ENCODE assay signal across 6 cellular contexts in the genomic region with DNA sequence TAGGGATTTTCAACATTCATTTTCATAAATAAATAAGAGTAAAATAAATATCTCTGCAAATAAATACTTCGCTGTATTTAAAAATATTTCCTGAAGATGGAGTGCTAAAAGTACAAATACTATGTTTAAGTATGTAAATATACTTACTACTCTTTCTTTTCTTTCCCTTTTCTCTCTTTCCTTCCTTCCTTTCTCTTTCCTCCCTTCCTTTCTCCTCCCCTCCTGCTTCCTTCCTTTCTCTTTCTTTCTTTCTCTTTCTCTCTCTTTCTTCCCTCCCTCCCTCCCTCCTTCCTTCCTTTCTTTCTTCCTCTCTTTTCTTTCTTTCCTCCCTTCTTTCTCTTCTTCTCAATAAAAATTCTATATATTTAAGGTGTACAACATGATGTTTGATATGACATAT.
"Had no signal": no experiment of that assay in that cellular context is flagged by ENCODE, and none has a peak within 500 bp of the region (broad histone marks: within the 10 kb centered on the region; RNA-seq: fewer than 3 reads in every experiment).

No MANE protein-coding gene starts in this region.

- H3K9ac ChIP-seq: GM23248 had no signal

- H3K36me3 ChIP-seq: HAP-1 had no signal

- H3K9me3 ChIP-seq: HAP-1 had no signal

- H2AFZ ChIP-seq: GM23248 had no signal

- H3K4me1 ChIP-seq: HAP-1 had no signal

- H3K4me3 ChIP-seq: GM23248, HAP-1, K562 had no signal

- DNase-seq: GOT3, H7 had no signal

- H3K27ac ChIP-seq: GM23248 had no signal

- FAIRE-seq: HTR-8/SVneo, K562 had no signal
